In genomic region chr1:161864577-161864976, GRCh38 we compare ENCODE assay signal across 12 cellular contexts.
A peak's percentile ranks its signal among the peaks of the same experiment; 100 is the strongest.
DNase-seq lines count a peak whose midpoint lies in the region; ATAC-seq and TF ChIP-seq lines count a peak whose summit lies in the region.
"Had no signal": no experiment of that assay in that cellular context is flagged by ENCODE, and none has a peak within 500 bp of the region (broad histone marks: within the 10 kb centered on the region; RNA-seq: fewer than 3 reads in every experiment).

No MANE protein-coding gene starts in this region.

- no peaks in the 10 kb centered on the region for H3K36me3 Mint-ChIP-seq in Caco-2 (ENCODE audit: insufficient read depth, unreplicated experiment)
- peaks cover 3% of the 10 kb centered on the region for H3K36me3 Mint-ChIP-seq in endodermal cell (ENCODE audit: low read depth)

- H3K27me3 Mint-ChIP-seq in Caco-2 (ENCODE audit: insufficient read depth, unreplicated experiment) (no peaks in the 10 kb centered on the region), endodermal cell (ENCODE audit: insufficient read depth) (no peaks in the 10 kb centered on the region)
- H3K27me3 Mint-ChIP-seq: stimulated activated naive B cell treated with anti-CD40 and anti-IgM and Interleukin-4, amounts not matched to agents 10 μg/mL and 1 μg/mL and 100 μg/mL, for 72 hours had no signal

- no peak overlapping the region for H3K4me3 ChIP-seq in Caco-2 (ENCODE audit: low read depth, low read length)
- H3K4me3 ChIP-seq in endodermal cell (ENCODE audit: low read length), result no peak overlapping the region
- H3K4me3 ChIP-seq: prostate gland had no signal

- DNase-seq in Caco-2, result peak in 1 of 2 experiments; percentile 15
- peak; percentile 53 for DNase-seq in M059J (ENCODE audit: low read depth)
- no peak for DNase-seq in endodermal cell
- peak; percentile 23 for DNase-seq in midbrain (lab: John Stamatoyannopoulos, UW)
- DNase-seq in NOMO-1 treated with dmso at 0.1 percent for 144 hours (lab: John Stamatoyannopoulos, UW; ENCODE audit: unreplicated experiment), result no peak
- DNase-seq: activated T-cell treated with anti-CD3 and anti-CD28 coated beads, Interleukin-2, amount 50 U/mL, for 4 hours; SHP77; stimulated activated naive B cell treated with anti-CD40 and anti-IgM and Interleukin-4, amounts not matched to agents 10 μg/mL and 1 μg/mL and 100 μg/mL, for 72 hours had no signal

- no peak overlapping the region for H3K4me3 Mint-ChIP-seq in Caco-2 (ENCODE audit: unreplicated experiment)
- H3K4me3 Mint-ChIP-seq in endodermal cell, result no peak overlapping the region
- H3K4me3 Mint-ChIP-seq: activated T-cell treated with anti-CD3 and anti-CD28 coated beads, Interleukin-2, amount 50 U/mL, for 4 hours; stimulated activated naive B cell treated with anti-CD40 and anti-IgM and Interleukin-4, amounts not matched to agents 10 μg/mL and 1 μg/mL and 100 μg/mL, for 72 hours had no signal

- H3K27ac ChIP-seq in endodermal cell (ENCODE audit: low read depth, low read length), result no peak overlapping the region
- H3K27ac ChIP-seq: prostate gland had no signal

- no TSS peak for BruUV-seq in Caco-2 (replicated peaks; lab: Mats Ljungman, UMichigan)

- TF ChIP-seq CTCF in Caco-2 (IDR thresholded peaks at IDR 0.05; ENCODE audit: insufficient read depth in 1 of 2, low read depth in 1 of 2, low read length in 1 of 2, severe bottlenecking in 1 of 2, unreplicated experiment in 1 of 2), result peak; percentile 22 to 60
- TF ChIP-seq CTCF in endodermal cell (conservative IDR thresholded peaks at IDR 0.05), result peak; percentile 40

- no peaks in the 10 kb centered on the region for H3K27me3 ChIP-seq in Caco-2 (replicated peaks; ENCODE audit: control insufficient read depth, insufficient read depth, low read length)
- H3K27me3 ChIP-seq in endodermal cell (ENCODE audit: control insufficient read depth, insufficient read depth, low read length, poor library complexity, severe bottlenecking), result no peaks in the 10 kb centered on the region

- H3K9me3 ChIP-seq in Caco-2 (no peaks in the 10 kb centered on the region), endodermal cell (ENCODE audit: control insufficient read depth, low read length) (no peaks in the 10 kb centered on the region)
- H3K9me3 ChIP-seq: prostate gland had no signal

- WGBS in endodermal cell (ENCODE audit: insufficient coverage in 1 of 2, insufficient read length in 1 of 2), 2 experiments, result 88 to 98% methylated on average over 1 of the region's 1 CpG

- H3K9ac ChIP-seq in endodermal cell (ENCODE audit: extremely low read depth, low read length, poor library complexity, severe bottlenecking), result no peak overlapping the region

- POLR2A ChIA-PET in Caco-2 (lab: Charles Lee), result no interaction called here

- H3K36me3 ChIP-seq in Caco-2 (ENCODE audit: control insufficient read depth, insufficient read depth, low read length), result no peaks in the 10 kb centered on the region
- H3K36me3 ChIP-seq in endodermal cell (ENCODE audit: control insufficient read depth, insufficient read depth, low read length), result peaks cover 7% of the 10 kb centered on the region

- ATAC-seq in GM21737 (IDR thresholded peaks at IDR 0.05; ENCODE audit: unreplicated experiment) (no peak), HG02970 (IDR thresholded peaks at IDR 0.05; ENCODE audit: low FRiP score, unreplicated experiment) (no peak), GM18498 (IDR thresholded peaks at IDR 0.05; ENCODE audit: unreplicated experiment) (no peak)
- ATAC-seq: activated T-cell treated with anti-CD3 and anti-CD28 coated beads, Interleukin-2, amount 50 U/mL, for 4 hours; stimulated activated naive B cell treated with anti-CD40 and anti-IgM and Interleukin-4, amounts not matched to agents 10 μg/mL and 1 μg/mL and 100 μg/mL, for 72 hours had no signal

- CTCF ChIA-PET in Caco-2 (lab: Charles Lee), result interaction anchor here (0.5 to 2.4 kb wide), 4 partner anchors 15 to 177 kb away, joined by 3 to 17 read pairs (median 5); partner anchors contain the start of gene OLFML2B

- H3K4me1 Mint-ChIP-seq in Caco-2 (ENCODE audit: low read depth, unreplicated experiment) (peaks cover 7% of the 10 kb centered on the region), endodermal cell (no peaks in the 10 kb centered on the region)
- H3K4me1 Mint-ChIP-seq: stimulated activated naive B cell treated with anti-CD40 and anti-IgM and Interleukin-4, amounts not matched to agents 10 μg/mL and 1 μg/mL and 100 μg/mL, for 72 hours had no signal

- intact Hi-C loops in Caco-2 (cut with micrococcal nuclease; ENCODE audit: unreplicated experiment), result loop anchor here (1.0 to 10.0 kb wide), 3 partner anchors 43 to 173 kb away; no protein-coding TSS in a partner anchor

- peaks cover 9% of the 10 kb centered on the region for H3K4me1 ChIP-seq in Caco-2
- H3K4me1 ChIP-seq in endodermal cell (ENCODE audit: control insufficient read depth, insufficient read depth, low read length), result no peaks in the 10 kb centered on the region
- H3K4me1 ChIP-seq: prostate gland had no signal

- H3K27ac Mint-ChIP-seq in Caco-2 (ENCODE audit: unreplicated experiment) (no peak overlapping the region), endodermal cell (no peak overlapping the region)
- H3K27ac Mint-ChIP-seq: stimulated activated naive B cell treated with anti-CD40 and anti-IgM and Interleukin-4, amounts not matched to agents 10 μg/mL and 1 μg/mL and 100 μg/mL, for 72 hours had no signal

- H3K9me3 Mint-ChIP-seq in Caco-2 (ENCODE audit: unreplicated experiment) (no peaks in the 10 kb centered on the region), endodermal cell (no peaks in the 10 kb centered on the region)
- H3K9me3 Mint-ChIP-seq: activated T-cell treated with anti-CD3 and anti-CD28 coated beads, Interleukin-2, amount 50 U/mL, for 4 hours; stimulated activated naive B cell treated with anti-CD40 and anti-IgM and Interleukin-4, amounts not matched to agents 10 μg/mL and 1 μg/mL and 100 μg/mL, for 72 hours had no signal

Comparison
In these comparisons a context has a peak if more than half of its experiments do, and no peak if none do; other contexts are left out.
1. DNase-seq: peak in M059J (single experiment) and midbrain (single experiment); none in endodermal cell (single experiment) and NOMO-1 treated with dmso at 0.1 percent for 144 hours (single experiment).